Comparison of ENCODE assay signal across 1 cellular context in genomic region chr15:57496946-57497944, GRCh38.
TF ChIP-seq lines count a peak whose summit lies in the region.

No MANE protein-coding gene starts in this region.

TF ChIP-seq in HepG2, 621 proteins besides CTCF, POLR2A, EP300 and RAD21 (continued from another document and continues in another):
- TF ChIP-seq CREB1 (IDR thresholded peaks at IDR 0.05) (no peak), CREB1 (CRISPR knock-in tag; IDR thresholded peaks at IDR 0.05) (0 out of 2 replicates have a peak, but pooled peaks have one; percentile 51), SKI (IDR thresholded peaks at IDR 0.05; ENCODE audit: partially characterized antibody) (peak; percentile 77), RFXANK (CRISPR knock-in tag; IDR thresholded peaks at IDR 0.05) (no peak), DMTF1 (CRISPR knock-in tag; IDR thresholded peaks at IDR 0.05) (peak; percentile 84; the same call in 1 of the 2 replicates), NONO (IDR thresholded peaks at IDR 0.05) (no peak; the same call in 1 of the 2 replicates), NONO (CRISPR knock-in tag; conservative IDR thresholded peaks at IDR 0.05) (peak; percentile 93), ZNF343 (CRISPR knock-in tag; IDR thresholded peaks at IDR 0.05) (no peak), DRAP1 (CRISPR knock-in tag; IDR thresholded peaks at IDR 0.05) (peak; percentile 79), ZSCAN22 (CRISPR knock-in tag; IDR thresholded peaks at IDR 0.05) (0 out of 2 replicates have a peak, but pooled peaks have one; percentile 21), CREB3 (CRISPR knock-in tag; IDR thresholded peaks at IDR 0.05) (no peak), GATAD1 (CRISPR knock-in tag; IDR thresholded peaks at IDR 0.05) (peak; percentile 62), ZBTB7B (CRISPR knock-in tag; IDR thresholded peaks at IDR 0.05) (peak; percentile 89), GATAD2A (CRISPR knock-in tag; IDR thresholded peaks at IDR 0.05) (peak; percentile 96), ZZZ3 (CRISPR knock-in tag; IDR thresholded peaks at IDR 0.05; ENCODE audit: borderline replicate concordance) (no peak; the same call in 1 of the 2 replicates), ZNF280D (CRISPR knock-in tag; IDR thresholded peaks at IDR 0.05) (peak; percentile 85; the same call in 1 of the 2 replicates), ZNF883 (CRISPR knock-in tag; IDR thresholded peaks at IDR 0.05; ENCODE audit: not compliant biosample characterization) (no peak), ZNF709 (CRISPR knock-in tag; IDR thresholded peaks at IDR 0.05) (no peak), ZNF225 (CRISPR knock-in tag; IDR thresholded peaks at IDR 0.05) (no peak), MXD1 (CRISPR knock-in tag; IDR thresholded peaks at IDR 0.05) (no peak), FOXO4 (CRISPR knock-in tag; conservative IDR thresholded peaks at IDR 0.05) (0 out of 2 replicates have a peak, but pooled peaks have one; percentile 73), RNF219 (CRISPR knock-in tag; IDR thresholded peaks at IDR 0.05) (no peak), RARA (CRISPR knock-in tag; IDR thresholded peaks at IDR 0.05) (peak; percentile 93), ZNF20 (CRISPR knock-in tag; IDR thresholded peaks at IDR 0.05) (no peak), SNAPC5 (CRISPR knock-in tag; IDR thresholded peaks at IDR 0.05; ENCODE audit: borderline replicate concordance) (no peak; the same call in 1 of the 2 replicates), ZNF691 (CRISPR knock-in tag; IDR thresholded peaks at IDR 0.05; ENCODE audit: borderline replicate concordance, low read depth) (peak; percentile 75; the same call in 1 of the 2 replicates), ZNF30 (CRISPR knock-in tag; IDR thresholded peaks at IDR 0.05) (no peak), CENPBD1 (CRISPR knock-in tag; IDR thresholded peaks at IDR 0.05; ENCODE audit: borderline replicate concordance, low read depth) (no peak), ETV6 (CRISPR knock-in tag; conservative IDR thresholded peaks at IDR 0.05) (no peak; the same call in 1 of the 2 replicates), SIX4 (CRISPR knock-in tag; IDR thresholded peaks at IDR 0.05) (peak; percentile 81), MAX (IDR thresholded peaks at IDR 0.05) (peak; percentile 78), ZNF263 (CRISPR knock-in tag; IDR thresholded peaks at IDR 0.05) (no peak), ZNF124 (CRISPR knock-in tag; IDR thresholded peaks at IDR 0.05) (peak; percentile 78), ZNF549 (CRISPR knock-in tag; IDR thresholded peaks at IDR 0.05) (no peak), ZBTB34 (CRISPR knock-in tag; IDR thresholded peaks at IDR 0.05) (peak; percentile 99), ZHX2 (IDR thresholded peaks at IDR 0.05; ENCODE audit: low read depth) (no peak; the same call in 1 of the 2 replicates), ZHX2 (CRISPR knock-in tag; IDR thresholded peaks at IDR 0.05; ENCODE audit: borderline replicate concordance) (no peak)
